ENCODE assay signal across 19 cellular contexts in genomic region chr12:69546693-69547438, GRCh38.
DNase-seq lines count a peak whose midpoint lies in the region; ATAC-seq lines count a peak whose summit lies in the region.
"Had no signal": no experiment of that assay in that cellular context is flagged by ENCODE, and none has a peak within 500 bp of the region (broad histone marks: within the 10 kb centered on the region; RNA-seq: fewer than 3 reads in every experiment).

No MANE protein-coding gene starts in this region.

- DNase-seq in activated T-cell treated with anti-CD3 and anti-CD28 coated beads, Interleukin-2, amount 50 U/mL, for 24 hours = no peak
- DNase-seq in activated T-cell treated with anti-CD3 and anti-CD28 coated beads for 4 hours (no peak), kidney tubule cell (ENCODE audit: low spot score) (no peak), cerebellar nuclear complex (lab: John Stamatoyannopoulos, UW) (no peak)
- DNase-seq in stimulated activated effector memory CD8-positive, alpha-beta T cell treated with anti-CD3 and anti-CD28 coated beads, Interleukin-12 subunit alpha, Interleukin-12 subunit beta, amount 100 ng/mL, for 72 hours (ENCODE audit: low spot score in 2 of 2) = no peak
- DNase-seq in activated effector memory CD4-positive, alpha-beta T cell treated with Interleukin-2 at 50 U/mL for 16 hours = no peak
- DNase-seq: activated B cell treated with CpG ODN at 0.5 μM for 24 hours, aorta, COR-L47, cortex of kidney, GDM1, left lung, NCI-H1105, SW 1271, thyroid gland had no signal

- peak overlapping the region; percentile 38 for H3K27ac Mint-ChIP-seq in activated T-cell treated with anti-CD3 and anti-CD28 coated beads, Interleukin-2, amount 50 U/mL, for 24 hours
- no peak overlapping the region for H3K27ac Mint-ChIP-seq in stimulated activated effector memory CD8-positive, alpha-beta T cell treated with anti-CD3 and anti-CD28 coated beads, Interleukin-12 subunit alpha, Interleukin-12 subunit beta, amount 100 ng/mL, for 72 hours
- H3K27ac Mint-ChIP-seq: activated B cell treated with CpG ODN at 0.5 μM for 24 hours, progenitor cell of endocrine pancreas had no signal

- H3K36me3 Mint-ChIP-seq in activated T-cell treated with anti-CD3 and anti-CD28 coated beads, Interleukin-2, amount 50 U/mL, for 24 hours (ENCODE audit: low read depth) = peaks cover 34% of the 10 kb centered on the region
- H3K36me3 Mint-ChIP-seq in stimulated activated effector memory CD8-positive, alpha-beta T cell treated with anti-CD3 and anti-CD28 coated beads, Interleukin-12 subunit alpha, Interleukin-12 subunit beta, amount 100 ng/mL, for 72 hours = no peaks in the 10 kb centered on the region

- H3K9me3 Mint-ChIP-seq in activated T-cell treated with anti-CD3 and anti-CD28 coated beads, Interleukin-2, amount 50 U/mL, for 24 hours = peaks cover 9% of the 10 kb centered on the region
- H3K9me3 Mint-ChIP-seq in stimulated activated effector memory CD8-positive, alpha-beta T cell treated with anti-CD3 and anti-CD28 coated beads, Interleukin-12 subunit alpha, Interleukin-12 subunit beta, amount 100 ng/mL, for 72 hours = peaks cover 6% of the 10 kb centered on the region

- ATAC-seq in GM21619 (IDR thresholded peaks at IDR 0.05; ENCODE audit: unreplicated experiment) = peak; percentile 87
- ATAC-seq in HG03097 (IDR thresholded peaks at IDR 0.05; ENCODE audit: low FRiP score, unreplicated experiment) = peak; percentile 89
- peak; percentile 93 for ATAC-seq in stimulated activated effector memory CD8-positive, alpha-beta T cell treated with anti-CD3 and anti-CD28 coated beads, Interleukin-12 subunit alpha, Interleukin-12 subunit beta, amount 100 ng/mL, for 72 hours
- ATAC-seq: A549, left lung had no signal

- H3K4me1 Mint-ChIP-seq in activated T-cell treated with anti-CD3 and anti-CD28 coated beads, Interleukin-2, amount 50 U/mL, for 24 hours (ENCODE audit: low read depth) = peaks cover 15% of the 10 kb centered on the region
- H3K4me1 Mint-ChIP-seq in stimulated activated effector memory CD8-positive, alpha-beta T cell treated with anti-CD3 and anti-CD28 coated beads, Interleukin-12 subunit alpha, Interleukin-12 subunit beta, amount 100 ng/mL, for 72 hours = peaks cover 15% of the 10 kb centered on the region

- no peaks in the 10 kb centered on the region for H3K27me3 Mint-ChIP-seq in activated T-cell treated with anti-CD3 and anti-CD28 coated beads, Interleukin-2, amount 50 U/mL, for 24 hours
- H3K27me3 Mint-ChIP-seq: activated B cell treated with CpG ODN at 0.5 μM for 24 hours, progenitor cell of endocrine pancreas had no signal

- H3K4me3 Mint-ChIP-seq in activated T-cell treated with anti-CD3 and anti-CD28 coated beads, Interleukin-2, amount 50 U/mL, for 24 hours = no peak overlapping the region
- H3K4me3 Mint-ChIP-seq in stimulated activated effector memory CD8-positive, alpha-beta T cell treated with anti-CD3 and anti-CD28 coated beads, Interleukin-12 subunit alpha, Interleukin-12 subunit beta, amount 100 ng/mL, for 72 hours = no peak overlapping the region
- H3K4me3 Mint-ChIP-seq: activated B cell treated with CpG ODN at 0.5 μM for 24 hours had no signal
